25 cellular contexts compared by ENCODE assay signal in genomic region chr5:98726258-98726657, GRCh38. TPM values are rescaled to one million over a fixed set of nuclear protein-coding genes. Genes with fewer than 3 reads are reported as not detected.
DNase-seq lines count a peak whose midpoint lies in the region; FAIRE-seq and TF ChIP-seq lines count a peak whose summit lies in the region.
"Had no signal": no experiment of that assay in that cellular context is flagged by ENCODE, and none has a peak within 500 bp of the region (broad histone marks: within the 10 kb centered on the region; RNA-seq: fewer than 3 reads in every experiment).

No MANE protein-coding gene starts in this region.

- no peaks in the 10 kb centered on the region for H3K9me3 Mint-ChIP-seq in osteocyte (ENCODE audit: unreplicated experiment)
- H3K9me3 Mint-ChIP-seq: CD4-positive, alpha-beta memory T cell; CD8-positive, alpha-beta memory T cell had no signal

- H3K4me1 ChIP-seq in adipocyte (ENCODE audit: control insufficient read depth, insufficient read depth, low read length) = peaks cover 6% of the 10 kb centered on the region
- H3K4me1 ChIP-seq: BE2C, BLaER1 had no signal

- H3K4me1 Mint-ChIP-seq in osteocyte (ENCODE audit: unreplicated experiment) = peaks cover 5% of the 10 kb centered on the region
- H3K4me1 Mint-ChIP-seq: CD14-positive monocyte; CD4-positive, alpha-beta memory T cell; CD4-positive, CD25-positive, alpha-beta regulatory T cell; CD8-positive, alpha-beta memory T cell had no signal

- no peak for TF ChIP-seq CTCF in fibroblast of villous mesenchyme (IDR thresholded peaks at IDR 0.05; ENCODE audit: insufficient read depth, low read depth, low read length)
- no peak for TF ChIP-seq CTCF in osteocyte (IDR thresholded peaks at IDR 0.05)

- no peaks in the 10 kb centered on the region for H3K36me3 Mint-ChIP-seq in osteocyte (ENCODE audit: unreplicated experiment)
- H3K36me3 Mint-ChIP-seq: CD14-positive monocyte; CD4-positive, alpha-beta memory T cell; CD4-positive, CD25-positive, alpha-beta regulatory T cell; CD8-positive, alpha-beta memory T cell had no signal

- DNase-seq in adipocyte (ENCODE audit: low read depth) (peak; percentile 62), fibroblast of gingiva (ENCODE audit: low read depth) (peak; percentile 60), fibroblast of villous mesenchyme (ENCODE audit: low read depth) (peak; percentile 39), osteocyte (ENCODE audit: extremely low spot score, unreplicated experiment) (no peak), NK-92 (lab: John Stamatoyannopoulos, UW; ENCODE audit: unreplicated experiment) (no peak)
- no peak for DNase-seq in activated CD4-positive, CD25-positive, alpha-beta regulatory T cell treated with anti-CD3 and anti-CD28 coated beads, Interleukin-2, amount 50 U/mL, for 72 hours
- no peak for DNase-seq in activated effector memory CD4-positive, alpha-beta T cell treated with Interleukin-2 at 50 U/mL for 16 hours
- DNase-seq: 8988T; ACHN; BE2C; C1 segment of cervical spinal cord; CD4-positive, alpha-beta memory T cell; CD4-positive, CD25-positive, alpha-beta regulatory T cell; CD8-positive, alpha-beta memory T cell; COR-L47; DMS 273 treated with DMSO at 0.1 percent for 48 hours; DMS153; DMS79 treated with DMSO at 0.1 percent for 48 hours; GF-D8 had no signal

- H3K9me3 ChIP-seq in adipocyte (ENCODE audit: control insufficient read depth, low read length) = no peaks in the 10 kb centered on the region
- H3K9me3 ChIP-seq: BE2C, BLaER1 had no signal

- H3K27me3 ChIP-seq in adipocyte (replicated peaks; ENCODE audit: control insufficient read depth, insufficient read depth, low read length) = no peaks in the 10 kb centered on the region
- H3K27me3 ChIP-seq: BE2C, BLaER1 had no signal

- peak; percentile 23 for FAIRE-seq in endometrium (lab: Jason Lieb, UNC)
- FAIRE-seq: A204.1, G401.6, GM12891 had no signal

- no peak overlapping the region for H3K4me3 Mint-ChIP-seq in osteocyte (ENCODE audit: unreplicated experiment)
- H3K4me3 Mint-ChIP-seq: CD14-positive monocyte; CD4-positive, alpha-beta memory T cell; CD4-positive, CD25-positive, alpha-beta regulatory T cell; CD8-positive, alpha-beta memory T cell had no signal

- H3K27ac Mint-ChIP-seq in osteocyte (ENCODE audit: unreplicated experiment) = no peak overlapping the region
- H3K27ac Mint-ChIP-seq: CD14-positive monocyte; CD4-positive, alpha-beta memory T cell; CD4-positive, CD25-positive, alpha-beta regulatory T cell had no signal

- no peak overlapping the region for H3K9ac ChIP-seq in adipocyte (ENCODE audit: low read length)
- H3K9ac ChIP-seq: BLaER1 had no signal

- no peak overlapping the region for H3K4me3 ChIP-seq in adipocyte (ENCODE audit: low read length)
- H3K4me3 ChIP-seq in fibroblast of villous mesenchyme (ENCODE audit: low read depth, low read length) = no peak overlapping the region
- H3K4me3 ChIP-seq: BLaER1 had no signal

- H3K36me3 ChIP-seq in adipocyte (ENCODE audit: control insufficient read depth, insufficient read depth, low read length, severe bottlenecking) = no peaks in the 10 kb centered on the region
- H3K36me3 ChIP-seq: BE2C, BLaER1 had no signal

- no peaks in the 10 kb centered on the region for H3K27me3 Mint-ChIP-seq in osteocyte (ENCODE audit: unreplicated experiment)
- H3K27me3 Mint-ChIP-seq: CD4-positive, CD25-positive, alpha-beta regulatory T cell had no signal

RNA-seq across cellular contexts. Expression of gene RGMB, which starts 47.2 kb away (rescaled TPM):
- 94.1 and 101 TPM in 2 replicates for total RNA-seq in fibroblast of villous mesenchyme
- total RNA-seq in osteocyte = 111 and 116 TPM in 2 replicates

Comparison
In these comparisons a context has a peak if more than half of its experiments do, and no peak if none do; other contexts are left out.
1. DNase-seq: peak in adipocyte (single experiment), fibroblast of gingiva (single experiment) and fibroblast of villous mesenchyme (single experiment); none in activated CD4-positive, CD25-positive, alpha-beta regulatory T cell treated with anti-CD3 and anti-CD28 coated beads, Interleukin-2, amount 50 U/mL, for 72 hours (single experiment), activated effector memory CD4-positive, alpha-beta T cell treated with Interleukin-2 at 50 U/mL for 16 hours (single experiment), osteocyte (single experiment) and NK-92 (single experiment).